23 cellular contexts compared by ENCODE assay signal in genomic region chr18:22355598-22355997, GRCh38.
DNase-seq lines count a peak whose midpoint lies in the region; ATAC-seq, FAIRE-seq and TF ChIP-seq lines count a peak whose summit lies in the region.
"Had no signal": no experiment of that assay in that cellular context is flagged by ENCODE, and none has a peak within 500 bp of the region (broad histone marks: within the 10 kb centered on the region; RNA-seq: fewer than 3 reads in every experiment).

No MANE protein-coding gene starts in this region.

- no peaks in the 10 kb centered on the region for H3K36me3 Mint-ChIP-seq in mesothelial cell of epicardium
- H3K36me3 Mint-ChIP-seq: CD4-positive, CD25-positive, alpha-beta regulatory T cell had no signal

- H3K27me3 ChIP-seq in adrenal gland (no peaks in the 10 kb centered on the region), left ventricle myocardium inferior (ENCODE audit: low read depth) (no peaks in the 10 kb centered on the region), pancreas (no peaks in the 10 kb centered on the region), left lung (no peaks in the 10 kb centered on the region)
- H3K27me3 ChIP-seq: BLaER1, MG63, SJSA1 had no signal

- no peak for TF ChIP-seq POLR2A in adrenal gland (IDR thresholded peaks at IDR 0.05)

- no peaks in the 10 kb centered on the region for H3K4me1 ChIP-seq in adrenal gland (replicated peaks in 1 of 2)
- H3K4me1 ChIP-seq in left ventricle myocardium inferior: peaks cover 20% of the 10 kb centered on the region
- no peaks in the 10 kb centered on the region for H3K4me1 ChIP-seq in pancreas
- H3K4me1 ChIP-seq in left lung: no peaks in the 10 kb centered on the region
- H3K4me1 ChIP-seq: BLaER1, SJSA1 had no signal

- peak overlapping the region; percentile 17 for H3K27ac Mint-ChIP-seq in mesothelial cell of epicardium
- H3K27ac Mint-ChIP-seq: CD4-positive, CD25-positive, alpha-beta regulatory T cell had no signal

- H3K36me3 ChIP-seq in adrenal gland (replicated peaks in 1 of 2) (no peaks in the 10 kb centered on the region), left ventricle myocardium inferior (no peaks in the 10 kb centered on the region), pancreas (no peaks in the 10 kb centered on the region), left lung (no peaks in the 10 kb centered on the region)
- H3K36me3 ChIP-seq: BLaER1, MG63, SJSA1 had no signal

- 46 to 61% (median 53%) methylated on average over 6 of the region's 6 CpGs for WGBS in adrenal gland, 4 donors
- 70% methylated on average over 6 of the region's 6 CpGs for WGBS in pancreas, 2 donors

- peaks cover 11% of the 10 kb centered on the region for H3K9me3 Mint-ChIP-seq in mesothelial cell of epicardium

- H3K4me1 Mint-ChIP-seq in mesothelial cell of epicardium: peaks cover 28% of the 10 kb centered on the region
- H3K4me1 Mint-ChIP-seq: CD4-positive, CD25-positive, alpha-beta regulatory T cell had no signal

- no peak for DNase-seq in adrenal gland
- DNase-seq in coronary artery (ENCODE audit: low spot score): no peak
- no peak for DNase-seq in left ventricle myocardium inferior
- DNase-seq in mesothelial cell of epicardium (ENCODE audit: low spot score in 2 of 2, unreplicated experiment in 2 of 2): no peak
- DNase-seq in pancreas: no peak
- DNase-seq in left lung: no peak
- DNase-seq: CD4-positive, CD25-positive, alpha-beta regulatory T cell; DMS153; DND-41; GM23248; H7; KBM-7; MG63; NCI-H2029; NCI-H446; NCI-H524 treated with DMSO at 0.1 percent for 48 hours; NCI-H774; PC-3 had no signal

- H3K4me3 Mint-ChIP-seq in mesothelial cell of epicardium: no peak overlapping the region

- peak overlapping the region in 3 of 5 donors; percentile 58 to 79 (median 58) for H3K27ac ChIP-seq in adrenal gland
- H3K27ac ChIP-seq in coronary artery: peak overlapping the region; percentile 3 to 86
- H3K27ac ChIP-seq in left ventricle myocardium inferior (replicated peaks): peak overlapping the region; percentile 72
- H3K27ac ChIP-seq in pancreas: no peak overlapping the region
- H3K27ac ChIP-seq in left lung: no peak overlapping the region
- H3K27ac ChIP-seq: BLaER1, GM23248, SJSA1 had no signal

- TF ChIP-seq CTCF in adrenal gland (IDR thresholded peaks at IDR 0.05): no peak
- no peak for TF ChIP-seq CTCF in coronary artery (IDR thresholded peaks at IDR 0.05)
- no peak for TF ChIP-seq CTCF in left ventricle myocardium inferior (IDR thresholded peaks at IDR 0.05; ENCODE audit: borderline replicate concordance)
- no peak for TF ChIP-seq CTCF in mesothelial cell of epicardium (IDR thresholded peaks at IDR 0.05; ENCODE audit: unreplicated experiment)
- no peak for TF ChIP-seq CTCF in pancreas (IDR thresholded peaks at IDR 0.05)
- no peak for TF ChIP-seq CTCF in left lung (IDR thresholded peaks at IDR 0.05)

- no peak for ATAC-seq in pancreas
- ATAC-seq in left lung: no peak
- no peak for ATAC-seq in GM18907 (IDR thresholded peaks at IDR 0.05; ENCODE audit: unreplicated experiment)
- no peak for ATAC-seq in HG03439 (IDR thresholded peaks at IDR 0.05; ENCODE audit: unreplicated experiment)
- ATAC-seq: PC-3 had no signal

- peaks cover 3% of the 10 kb centered on the region for H3K27me3 Mint-ChIP-seq in mesothelial cell of epicardium (ENCODE audit: low read depth)

- FAIRE-seq in pancreas (lab: Jason Lieb, UNC): no peak
- FAIRE-seq: A204.1 had no signal

- H3K4me3 ChIP-seq in adrenal gland (no peak overlapping the region), coronary artery (peak overlapping the region; percentile 12), left ventricle myocardium inferior (no peak overlapping the region), pancreas (no peak overlapping the region), left lung (no peak overlapping the region)
- H3K4me3 ChIP-seq: BLaER1, GM23248, MG63, SJSA1 had no signal

- intact Hi-C loops in adrenal gland (cut with DNase I): no loop called here
- intact Hi-C loops in left ventricle myocardium inferior (cut with micrococcal nuclease): no loop called here
- intact Hi-C loops in pancreas (cut with DNase I): no loop called here
- intact Hi-C loops in left lung (cut with DNase I): no loop called here

- no peaks in the 10 kb centered on the region for H3K9me3 ChIP-seq in adrenal gland (replicated peaks in 1 of 3)
- H3K9me3 ChIP-seq in left ventricle myocardium inferior (replicated peaks): no peaks in the 10 kb centered on the region
- H3K9me3 ChIP-seq in pancreas: no peaks in the 10 kb centered on the region
- no peaks in the 10 kb centered on the region for H3K9me3 ChIP-seq in left lung
- H3K9me3 ChIP-seq: BLaER1, MG63, SJSA1 had no signal

Comparison
In these comparisons a context has a peak if more than half of its experiments do, and no peak if none do; other contexts are left out.
1. H3K27ac ChIP-seq: peak in adrenal gland (3 of 5), coronary artery (2 of 2) and left ventricle myocardium inferior (single experiment); none in pancreas (0 of 4) and left lung (0 of 2).